Comparison of ENCODE assay signal across 2 cellular contexts in the genomic region with DNA sequence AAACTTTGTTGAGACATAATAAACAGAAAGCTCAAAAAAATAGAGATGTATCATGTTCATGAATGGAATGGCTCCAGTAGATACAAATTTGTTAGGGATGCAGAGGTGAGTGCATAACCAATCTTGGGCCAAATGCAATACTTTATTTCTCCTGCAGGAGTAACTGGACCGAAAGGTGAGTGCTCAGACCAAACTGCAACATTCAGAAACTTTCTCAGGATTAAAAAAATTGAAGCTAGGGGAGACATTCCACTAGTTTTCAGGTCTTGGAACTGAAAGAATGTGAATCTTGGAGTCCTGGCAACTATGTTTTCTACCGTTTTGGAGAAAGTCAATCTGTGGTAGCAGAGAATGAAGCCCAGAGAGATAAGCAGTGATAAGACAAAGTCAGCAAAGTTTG.
TF ChIP-seq lines count a peak whose summit lies in the region.

No MANE protein-coding gene starts in this region.

TF ChIP-seq in SK-N-SH, 30 proteins besides CTCF, POLR2A, EP300 and RAD21 (continued from another document):
- TF ChIP-seq, protein P1, sequence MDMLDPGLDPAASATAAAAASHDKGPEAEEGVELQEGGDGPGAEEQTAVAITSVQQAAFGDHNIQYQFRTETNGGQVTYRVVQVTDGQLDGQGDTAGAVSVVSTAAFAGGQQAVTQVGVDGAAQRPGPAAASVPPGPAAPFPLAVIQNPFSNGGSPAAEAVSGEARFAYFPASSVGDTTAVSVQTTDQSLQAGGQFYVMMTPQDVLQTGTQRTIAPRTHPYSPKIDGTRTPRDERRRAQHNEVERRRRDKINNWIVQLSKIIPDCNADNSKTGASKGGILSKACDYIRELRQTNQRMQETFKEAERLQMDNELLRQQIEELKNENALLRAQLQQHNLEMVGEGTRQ (IDR thresholded peaks at IDR 0.05; ENCODE audit: borderline replicate concordance, low read depth, low read length): no peak
- TF ChIP-seq REST (IDR thresholded peaks at IDR 0.05; ENCODE audit: low read depth, low read length) (no peak), USF1 (IDR thresholded peaks at IDR 0.05; ENCODE audit: borderline replicate concordance, low read depth) (no peak), EZH2phosphoT487 (IDR thresholded peaks at IDR 0.05; ENCODE audit: borderline replicate concordance, low read depth) (no peak), JUND (IDR thresholded peaks at IDR 0.05) (no peak), YY1 (IDR thresholded peaks at IDR 0.05; ENCODE audit: low read depth) (no peak)

TF ChIP-seq in SK-N-SH treated with all-trans-retinoic acid at 6 μM for 48 hours, 23 proteins besides CTCF, POLR2A, EP300 and RAD21 (continued from another document):
- TF ChIP-seq, protein P2, sequence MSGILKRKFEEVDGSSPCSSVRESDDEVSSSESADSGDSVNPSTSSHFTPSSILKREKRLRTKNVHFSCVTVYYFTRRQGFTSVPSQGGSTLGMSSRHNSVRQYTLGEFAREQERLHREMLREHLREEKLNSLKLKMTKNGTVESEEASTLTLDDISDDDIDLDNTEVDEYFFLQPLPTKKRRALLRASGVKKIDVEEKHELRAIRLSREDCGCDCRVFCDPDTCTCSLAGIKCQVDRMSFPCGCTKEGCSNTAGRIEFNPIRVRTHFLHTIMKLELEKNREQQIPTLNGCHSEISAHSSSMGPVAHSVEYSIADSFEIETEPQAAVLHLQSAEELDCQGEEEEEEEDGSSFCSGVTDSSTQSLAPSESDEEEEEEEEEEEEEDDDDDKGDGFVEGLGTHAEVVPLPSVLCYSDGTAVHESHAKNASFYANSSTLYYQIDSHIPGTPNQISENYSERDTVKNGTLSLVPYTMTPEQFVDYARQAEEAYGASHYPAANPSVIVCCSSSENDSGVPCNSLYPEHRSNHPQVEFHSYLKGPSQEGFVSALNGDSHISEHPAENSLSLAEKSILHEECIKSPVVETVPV (CRISPR knock-in tag; IDR thresholded peaks at IDR 0.05): no peak
- no peak for TF ChIP-seq TOX (CRISPR knock-in tag; IDR thresholded peaks at IDR 0.05; ENCODE audit: borderline replicate concordance)
- no peak for TF ChIP-seq ISL1 (CRISPR knock-in tag; IDR thresholded peaks at IDR 0.05)
- no peak for TF ChIP-seq CSDC2 (CRISPR knock-in tag; IDR thresholded peaks at IDR 0.05)
TF ChIP-seq in SK-N-SH treated with all-trans-retinoic acid at 6 μM for 48 hours: peak in this region for 0.
